18 cellular contexts compared by ENCODE assay signal in the genomic region with DNA sequence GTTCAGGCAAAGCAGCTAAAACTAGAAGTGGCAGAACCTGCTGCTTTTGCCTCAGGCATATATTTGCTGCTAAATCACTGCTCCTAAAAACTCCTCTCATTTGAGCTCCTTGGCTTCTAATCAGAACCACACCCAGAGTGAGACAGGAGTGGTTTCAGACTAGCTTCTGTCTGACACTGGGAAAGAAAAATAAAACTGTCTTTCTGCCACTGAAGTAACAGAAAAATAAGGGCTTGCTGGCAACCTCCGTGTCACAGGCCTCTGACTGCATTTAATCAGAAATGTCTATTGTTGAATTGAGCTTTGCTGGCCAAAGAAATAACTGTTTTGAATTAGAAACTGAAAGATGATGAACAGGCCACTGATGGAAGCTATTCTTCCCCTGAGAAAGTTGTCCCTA. TPM values are rescaled to one million over a fixed set of nuclear protein-coding genes. Genes with fewer than 3 reads are reported as not detected.
DNase-seq lines count a peak whose midpoint lies in the region; FAIRE-seq and TF ChIP-seq lines count a peak whose summit lies in the region.
"Had no signal": no experiment of that assay in that cellular context is flagged by ENCODE, and none has a peak within 500 bp of the region (broad histone marks: within the 10 kb centered on the region; RNA-seq: fewer than 3 reads in every experiment).

No MANE protein-coding gene starts in this region.

- peak; percentile 41 to 80 for DNase-seq in PC-9
- no peak for DNase-seq in esophagus squamous epithelium (lab: John Stamatoyannopoulos, UW)
- DNase-seq in keratinocyte (ENCODE audit: low read depth, low spot score): peak; percentile 36
- peak; percentile 12 for DNase-seq in stromal cell of bone marrow (ENCODE audit: low read depth)
- no peak for DNase-seq in NCI-H524 treated with DMSO at 0.1 percent for 48 hours (lab: John Stamatoyannopoulos, UW)
- no peak for DNase-seq in central memory CD4-positive, alpha-beta T cell
- DNase-seq in stimulated activated CD4-positive, alpha-beta T cell treated with anti-CD3 and anti-CD28 coated beads, Interleukin-4, amount 100 ng/mL, for 4 hours: no peak
- no peak for DNase-seq in DMS53 treated with DMSO at 0.1 percent for 48 hours (lab: John Stamatoyannopoulos, UW; ENCODE audit: unreplicated experiment)
- DNase-seq: activated CD4-positive, alpha-beta T cell treated with anti-CD3 and anti-CD28 coated beads, Interleukin-2, amount 50 U/mL, for 48 hours; activated naive CD8-positive, alpha-beta T cell treated with anti-CD3 and anti-CD28 coated beads, Interleukin-2, amount 50 U/mL, for 24 hours; AML-193; cortex of kidney; NCI-H2029 treated with DMSO at 0.1 percent for 48 hours; NCI-H69; stimulated activated CD4-positive, alpha-beta T cell treated with anti-CD3 and anti-CD28 coated beads, Interleukin-2, amount 100 ng/mL, for 48 hours; upper lobe of right lung had no signal

- H3K27me3 ChIP-seq in PC-9 (ENCODE audit: insufficient read depth, low read depth): no peaks in the 10 kb centered on the region
- no peaks in the 10 kb centered on the region for H3K27me3 ChIP-seq in esophagus squamous epithelium
- H3K27me3 ChIP-seq in keratinocyte (ENCODE audit: control insufficient read depth, extremely low read depth, insufficient read depth, low read length): no peaks in the 10 kb centered on the region
- H3K27me3 ChIP-seq: MG63, upper lobe of right lung had no signal

- H3K9me1 ChIP-seq in keratinocyte (ENCODE audit: control insufficient read depth, extremely low read depth, insufficient read depth, low read length): no peaks in the 10 kb centered on the region

- 20 to 22% methylated on average over 1 of the region's 1 CpG for WGBS in esophagus squamous epithelium, 2 donors

- no peak for TF ChIP-seq CTCF in PC-9 (conservative IDR thresholded peaks at IDR 0.05)
- no peak for TF ChIP-seq CTCF in esophagus squamous epithelium (IDR thresholded peaks at IDR 0.05)
- TF ChIP-seq CTCF in keratinocyte (optimal IDR thresholded peaks at IDR 0.05 in 1 of 3, IDR thresholded peaks at IDR 0.05 in 1 of 3, conservative IDR thresholded peaks at IDR 0.05 in 1 of 3; ENCODE audit: extremely low read depth in 1 of 3, insufficient read depth in 2 of 3, low read length in 3 of 3): no peak

- H3K27ac ChIP-seq in PC-9 (peak overlapping the region; percentile 36; the same call in 1 of the 2 replicates), esophagus squamous epithelium (peak overlapping the region; percentile 64 to 88 (median 82)), keratinocyte (ENCODE audit: control insufficient read depth, insufficient read depth, low read length) (peak overlapping the region; percentile 66)
- H3K27ac ChIP-seq: upper lobe of right lung had no signal

- H3K36me3 ChIP-seq in PC-9 (ENCODE audit: low read depth) (no peaks in the 10 kb centered on the region), esophagus squamous epithelium (no peaks in the 10 kb centered on the region), keratinocyte (ENCODE audit: control insufficient read depth in 2 of 2, extremely low read depth in 1 of 2, insufficient read depth in 2 of 2, low read length in 2 of 2) (no peaks in the 10 kb centered on the region)
- H3K36me3 ChIP-seq: MG63, upper lobe of right lung had no signal

- no peaks in the 10 kb centered on the region for H3K9me2 ChIP-seq in PC-9 (ENCODE audit: insufficient read depth)

- H3K4me1 ChIP-seq in PC-9 (replicated peaks; ENCODE audit: insufficient read depth) (peaks cover 30% of the 10 kb centered on the region), esophagus squamous epithelium (peaks cover 0 to 41% (median 7%) of the 10 kb centered on the region in 3 donors), keratinocyte (ENCODE audit: control insufficient read depth, extremely low read depth, insufficient read depth, low read length) (peaks cover 10% of the 10 kb centered on the region)
- H3K4me1 ChIP-seq: upper lobe of right lung had no signal

- POLR2A ChIA-PET in PC-9 (lab: Charles Lee; ENCODE audit: unreplicated experiment): no interaction called here

- peaks cover 26% of the 10 kb centered on the region for H3F3A ChIP-seq in PC-9 (ENCODE audit: insufficient read depth, low read depth)

- H2AFZ ChIP-seq in PC-9: no peak overlapping the region
- no peak overlapping the region for H2AFZ ChIP-seq in keratinocyte (ENCODE audit: control insufficient read depth, low read length)

- CTCF ChIA-PET in PC-9 (lab: Charles Lee): interaction anchor here (0.6 kb wide), 1 partner anchor 205 kb away, joined by 3 read pairs; no protein-coding TSS in a partner anchor

- H3K79me2 ChIP-seq in PC-9 (ENCODE audit: low read depth): no peaks in the 10 kb centered on the region
- H3K79me2 ChIP-seq in keratinocyte (ENCODE audit: control insufficient read depth, insufficient read depth, low read length): no peaks in the 10 kb centered on the region

- intact Hi-C loops in PC-9 (cut with micrococcal nuclease; ENCODE audit: unreplicated experiment) (no loop called here), esophagus squamous epithelium (cut with DNase I) (no loop called here)

- peak overlapping the region; percentile 31 for H3K9ac ChIP-seq in keratinocyte (ENCODE audit: control insufficient read depth, extremely low read depth, insufficient read depth, low read length)

- no TSS peak for BruUV-seq in PC-9 (replicated peaks; lab: Mats Ljungman, UMichigan)

- H3K4me2 ChIP-seq in PC-9: peak overlapping the region; percentile 72
- peak overlapping the region; percentile 63 for H3K4me2 ChIP-seq in keratinocyte (ENCODE audit: control insufficient read depth, extremely low read depth, insufficient read depth, low read depth, low read length)

- peak; percentile 77 for FAIRE-seq in keratinocyte (lab: Jason Lieb, UNC)
- FAIRE-seq: frontal cortex had no signal

- H4K20me1 ChIP-seq in PC-9 (ENCODE audit: insufficient read depth) (no peaks in the 10 kb centered on the region), keratinocyte (ENCODE audit: control insufficient read depth, extremely low read depth, insufficient read depth, low read length) (no peaks in the 10 kb centered on the region)

- TF ChIP-seq POLR2A in esophagus squamous epithelium (IDR thresholded peaks at IDR 0.05): no peak

- H3K9me3 ChIP-seq in PC-9 (ENCODE audit: insufficient read depth, low read depth): no peaks in the 10 kb centered on the region
- no peaks in the 10 kb centered on the region for H3K9me3 ChIP-seq in esophagus squamous epithelium
- H3K9me3 ChIP-seq in keratinocyte (ENCODE audit: control insufficient read depth, low read depth, low read length): no peaks in the 10 kb centered on the region
- H3K9me3 ChIP-seq: MG63, upper lobe of right lung had no signal

- dilution Hi-C loops in keratinocyte (cut with MboI; ENCODE audit: extremely low pct_ligation_motif_present, low sequenced_read_pairs): no loop called here

- H3K4me3 ChIP-seq in PC-9: peak overlapping the region; percentile 1; the same call in 1 of the 2 replicates
- peak overlapping the region in 3 of 4 donors; percentile 21 to 26 (median 22) for H3K4me3 ChIP-seq in esophagus squamous epithelium
- no peak overlapping the region for H3K4me3 ChIP-seq in keratinocyte (ENCODE audit: control insufficient read depth in 2 of 3, extremely low read depth in 1 of 3, insufficient read depth in 2 of 3, low read depth in 1 of 3, low read length in 3 of 3)
- H3K4me3 ChIP-seq: MG63, upper lobe of right lung had no signal

RNA-seq across cellular contexts. Expression of gene RAP2C, which starts 52.1 kb away (rescaled TPM):
- total RNA-seq in PC-9 (2021) (27.8 and 30.6 TPM in 2 replicates), esophagus squamous epithelium (10 to 100 TPM; 13.8 to 25.0 (median 19.9) TPM)
- polyA plus RNA-seq in keratinocyte: 11.3 to 15.1 TPM (median 13.5 TPM) in 3 replicates
- 47.6 TPM for polyA plus RNA-seq in keratinocyte (2011; ENCODE audit: low read depth)
- 8.5 and 13.6 TPM in 2 replicates for polyA plus RNA-seq in keratinocyte (2011; cell fraction: cytosol; rRNA removed)
- polyA plus RNA-seq in keratinocyte (2011; cell fraction: nucleus; rRNA removed): 10.2 and 11.6 TPM in 2 replicates
- 21.6 and 22.7 TPM in 2 replicates for polyA plus RNA-seq in keratinocyte (2012; ENCODE audit: low replicate concordance)
- 10.4 to 18.2 TPM (median 11.3 TPM) in 3 replicates for polyA minus RNA-seq in keratinocyte
- polyA minus RNA-seq in keratinocyte (2011; cell fraction: cytosol; rRNA and poly(A)+ RNA removed): 14.4 TPM
- polyA minus RNA-seq in keratinocyte (2011; cell fraction: nucleus; rRNA and poly(A)+ RNA removed): 4.9 and 9.4 TPM in 2 replicates

Comparison
In these comparisons a context has a peak if more than half of its experiments do, and no peak if none do; other contexts are left out.
1. DNase-seq: peak in PC-9 (2 of 2), keratinocyte (single experiment) and stromal cell of bone marrow (single experiment); none in esophagus squamous epithelium (single experiment), NCI-H524 treated with DMSO at 0.1 percent for 48 hours (single experiment), central memory CD4-positive, alpha-beta T cell (single experiment), stimulated activated CD4-positive, alpha-beta T cell treated with anti-CD3 and anti-CD28 coated beads, Interleukin-4, amount 100 ng/mL, for 4 hours (0 of 2) and DMS53 treated with DMSO at 0.1 percent for 48 hours (single experiment).
2. H3K4me3 ChIP-seq: peak in PC-9 (single experiment) and esophagus squamous epithelium (3 of 4); none in keratinocyte (0 of 3).
3. Peak in every context shown above with its lines, with median percentiles within 50 percentile points of each other: H3K27ac ChIP-seq.